ENCODE assay signal across 16 cellular contexts in genomic region chr9:138103824-138104206, GRCh38.
"Had no signal": no experiment of that assay in that cellular context is flagged by ENCODE, and none has a peak within 500 bp of the region (broad histone marks: within the 10 kb centered on the region; RNA-seq: fewer than 3 reads in every experiment).

No MANE protein-coding gene starts in this region.

- H3K9me3 ChIP-seq: esophagus squamous epithelium, left lung, pancreas had no signal

- ATAC-seq: left lung; pancreas; SK-N-SH treated with all-trans-retinoic acid at 6 μM for 48 hours; stimulated activated memory B cell treated with anti-CD40 and anti-IgM and Interleukin-4, amounts not matched to agents 10 μg/mL and 1 μg/mL and 100 μg/mL, for 72 hours; WTC11 had no signal

- H3K36me3 ChIP-seq: esophagus squamous epithelium, left lung, pancreas had no signal

- H3K27me3 ChIP-seq: pancreas had no signal

- DNase-seq: activated CD4-positive, alpha-beta T cell treated with anti-CD3 and anti-CD28 coated beads for 48 hours; activated naive CD8-positive, alpha-beta T cell treated with anti-CD3 and anti-CD28 coated beads, Interleukin-2, amount 10 ng/mL, durations not matched to agents 7 days and 5 days; activated T-cell treated with anti-CD3 and anti-CD28 coated beads, Interleukin-2, amount 50 U/mL, for 1 hour; anterior cingulate cortex; cerebellar nuclear complex; esophagus squamous epithelium; foreskin fibroblast; retina; trophoblast cell had no signal

- H3K4me1 ChIP-seq: esophagus squamous epithelium, left lung, pancreas had no signal

- H3K4me3 ChIP-seq: dorsolateral prefrontal cortex, esophagus squamous epithelium, left lung, pancreas, skin epidermis had no signal

- H3K27ac ChIP-seq: esophagus squamous epithelium, left lung, pancreas, skin epidermis had no signal
